ENCODE assay signal across 8 cellular contexts in the genomic region with DNA sequence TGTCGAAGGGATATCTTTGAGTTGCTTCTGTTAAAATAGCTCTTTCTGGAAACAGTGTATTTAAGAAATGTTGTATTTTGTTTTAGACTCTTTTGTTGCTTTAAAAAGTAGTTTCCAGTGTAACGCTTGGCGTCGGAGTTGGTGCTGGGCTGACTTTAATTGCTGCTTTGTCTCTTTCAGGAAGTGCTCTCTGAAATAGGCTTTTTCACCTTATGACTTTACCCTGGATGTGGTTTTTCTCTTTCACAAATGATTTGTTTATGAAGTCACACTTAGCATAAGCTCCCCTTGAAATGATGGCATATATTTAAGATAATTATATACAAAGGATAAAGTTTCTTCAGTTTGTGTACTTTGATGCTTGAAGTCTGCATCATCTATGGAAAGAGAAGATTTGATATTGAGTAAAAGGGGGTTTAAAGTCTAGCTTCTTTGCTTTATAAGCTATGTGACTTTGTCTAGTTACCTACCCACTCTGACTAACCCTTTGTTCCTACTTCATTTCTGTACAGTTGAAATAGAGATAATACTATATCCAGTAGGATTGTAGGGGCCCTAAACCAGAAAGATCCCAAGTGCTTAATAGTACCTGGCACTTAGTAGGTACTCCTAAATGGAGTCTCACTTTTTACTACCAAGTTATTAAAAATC. TPM values are rescaled to one million over a fixed set of nuclear protein-coding genes. Genes with fewer than 3 reads are reported as not detected.
DNase-seq lines count a peak whose midpoint lies in the region; ATAC-seq, FAIRE-seq and TF ChIP-seq lines count a peak whose summit lies in the region.

A gene with protein sequence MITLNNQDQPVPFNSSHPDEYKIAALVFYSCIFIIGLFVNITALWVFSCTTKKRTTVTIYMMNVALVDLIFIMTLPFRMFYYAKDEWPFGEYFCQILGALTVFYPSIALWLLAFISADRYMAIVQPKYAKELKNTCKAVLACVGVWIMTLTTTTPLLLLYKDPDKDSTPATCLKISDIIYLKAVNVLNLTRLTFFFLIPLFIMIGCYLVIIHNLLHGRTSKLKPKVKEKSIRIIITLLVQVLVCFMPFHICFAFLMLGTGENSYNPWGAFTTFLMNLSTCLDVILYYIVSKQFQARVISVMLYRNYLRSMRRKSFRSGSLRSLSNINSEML (minus strand): TSS at position 170 of the 651 bp plus-strand sequence. CDS start 2,507 bp downstream, outside the sequence.

- in situ Hi-C loops in HAP-1 (cut with MboI; ENCODE audit: low sequenced_read_pairs): no loop called here

- peaks cover 48% of the 10 kb centered on the region for H3K4me1 Mint-ChIP-seq in activated naive CD8-positive, alpha-beta T cell treated with anti-CD3 and anti-CD28 coated beads, Interleukin-2, amount 10 ng/mL, durations not matched to agents 7 days and 5 days
- H3K4me1 Mint-ChIP-seq in endothelial cell (ENCODE audit: unreplicated experiment): peaks cover 9% of the 10 kb centered on the region

- ATAC-seq in GM21423 (IDR thresholded peaks at IDR 0.05; ENCODE audit: unreplicated experiment) (peak; percentile 76), HG03558 (IDR thresholded peaks at IDR 0.05; ENCODE audit: extremely low read depth, unreplicated experiment) (peak; percentile 96)
- peak; percentile 87 for ATAC-seq in activated naive CD8-positive, alpha-beta T cell treated with anti-CD3 and anti-CD28 coated beads, Interleukin-2, amount 10 ng/mL, durations not matched to agents 7 days and 5 days (ENCODE audit: low read depth)

- no peaks in the 10 kb centered on the region for H3K9me3 ChIP-seq in HAP-1

- POLR2A ChIA-PET in activated naive CD8-positive, alpha-beta T cell treated with anti-CD3 and anti-CD28 coated beads, Interleukin-2, amount 10 ng/mL, durations not matched to agents 7 days and 5 days (lab: Charles Lee): interaction anchor here (0.6 to 4.4 kb wide), 11 partner anchors 17 to 1330 kb away, joined by 3 to 106 read pairs (median 5); a partner anchor contains a TSS

- FAIRE-seq in HTR-8/SVneo (lab: Jason Lieb, UNC): no peak

- H3K27me3 Mint-ChIP-seq in activated naive CD8-positive, alpha-beta T cell treated with anti-CD3 and anti-CD28 coated beads, Interleukin-2, amount 10 ng/mL, durations not matched to agents 7 days and 5 days: no peaks in the 10 kb centered on the region
- H3K27me3 Mint-ChIP-seq in endothelial cell (ENCODE audit: unreplicated experiment): peaks cover 2% of the 10 kb centered on the region

- DNase-seq in GM10266 (ENCODE audit: extremely low spot score) (peak; percentile 55), HAP-1 (ENCODE audit: low spot score in 2 of 2) (no peak), endothelial cell (ENCODE audit: low spot score) (no peak), HTR-8/SVneo (ENCODE audit: insufficient read length, low spot score) (no peak), Kasumi-1 (lab: John Stamatoyannopoulos, UW) (no peak)
- DNase-seq in activated naive CD8-positive, alpha-beta T cell treated with anti-CD3 and anti-CD28 coated beads, Interleukin-2, amount 10 ng/mL, durations not matched to agents 7 days and 5 days: no peak

- H3K4me3 ChIP-seq in HAP-1: no peak within 1 kb of the TSS

- H3K27me3 ChIP-seq in HAP-1 (ENCODE audit: low read depth): no peaks in the 10 kb centered on the region

- H3K36me3 ChIP-seq in HAP-1 (replicated peaks): peaks cover 5% of the 10 kb centered on the region; the same call in 1 of the 2 replicates

- TF ChIP-seq CTCF in GM10266 (IDR thresholded peaks at IDR 0.05; ENCODE audit: control insufficient read depth, insufficient read depth, low read depth, missing control alignments) (no peak), endothelial cell (IDR thresholded peaks at IDR 0.05; ENCODE audit: unreplicated experiment) (no peak)

- no peaks in the 10 kb centered on the region for H3K4me1 ChIP-seq in HAP-1

- H3K27ac Mint-ChIP-seq in activated naive CD8-positive, alpha-beta T cell treated with anti-CD3 and anti-CD28 coated beads, Interleukin-2, amount 10 ng/mL, durations not matched to agents 7 days and 5 days: peak within 1 kb of the TSS; percentile 94
- H3K27ac Mint-ChIP-seq in endothelial cell (ENCODE audit: unreplicated experiment): no peak within 1 kb of the TSS

- H3K4me3 Mint-ChIP-seq in activated naive CD8-positive, alpha-beta T cell treated with anti-CD3 and anti-CD28 coated beads, Interleukin-2, amount 10 ng/mL, durations not matched to agents 7 days and 5 days: peak within 1 kb of the TSS; percentile 90
- no peak within 1 kb of the TSS for H3K4me3 Mint-ChIP-seq in endothelial cell (ENCODE audit: unreplicated experiment)

- peaks cover 36% of the 10 kb centered on the region for H3K36me3 Mint-ChIP-seq in activated naive CD8-positive, alpha-beta T cell treated with anti-CD3 and anti-CD28 coated beads, Interleukin-2, amount 10 ng/mL, durations not matched to agents 7 days and 5 days
- H3K36me3 Mint-ChIP-seq in endothelial cell (ENCODE audit: low read depth, unreplicated experiment): peaks cover 12% of the 10 kb centered on the region

- H3K9me3 Mint-ChIP-seq in activated naive CD8-positive, alpha-beta T cell treated with anti-CD3 and anti-CD28 coated beads, Interleukin-2, amount 10 ng/mL, durations not matched to agents 7 days and 5 days: no peaks in the 10 kb centered on the region
- no peaks in the 10 kb centered on the region for H3K9me3 Mint-ChIP-seq in endothelial cell (ENCODE audit: unreplicated experiment)

RNA-seq across cellular contexts. Expression of the gene that starts here (rescaled TPM):
- total RNA-seq in activated naive CD8-positive, alpha-beta T cell treated with anti-CD3 and anti-CD28 coated beads, Interleukin-2, amount 10 ng/mL, durations not matched to agents 7 days and 5 days: 10 to 100 TPM; 25.5 to 25.9 TPM
- not detected for total RNA-seq in endothelial cell (ENCODE audit: unreplicated experiment)

Comparison
In these comparisons a context has a peak if more than half of its experiments do, and no peak if none do; other contexts are left out.
1. RNA of the gene that starts here (total RNA-seq): 25.5 to 25.9 TPM in activated naive CD8-positive, alpha-beta T cell treated with anti-CD3 and anti-CD28 coated beads, Interleukin-2, amount 10 ng/mL, durations not matched to agents 7 days and 5 days; not detected in endothelial cell (single experiment); every median in the first group is over 10 times any median in the second.
2. Peak in every context shown above with its lines, with median percentiles within 50 percentile points of each other: ATAC-seq.